ENCODE assay signal across 8 cellular contexts in the genomic region with DNA sequence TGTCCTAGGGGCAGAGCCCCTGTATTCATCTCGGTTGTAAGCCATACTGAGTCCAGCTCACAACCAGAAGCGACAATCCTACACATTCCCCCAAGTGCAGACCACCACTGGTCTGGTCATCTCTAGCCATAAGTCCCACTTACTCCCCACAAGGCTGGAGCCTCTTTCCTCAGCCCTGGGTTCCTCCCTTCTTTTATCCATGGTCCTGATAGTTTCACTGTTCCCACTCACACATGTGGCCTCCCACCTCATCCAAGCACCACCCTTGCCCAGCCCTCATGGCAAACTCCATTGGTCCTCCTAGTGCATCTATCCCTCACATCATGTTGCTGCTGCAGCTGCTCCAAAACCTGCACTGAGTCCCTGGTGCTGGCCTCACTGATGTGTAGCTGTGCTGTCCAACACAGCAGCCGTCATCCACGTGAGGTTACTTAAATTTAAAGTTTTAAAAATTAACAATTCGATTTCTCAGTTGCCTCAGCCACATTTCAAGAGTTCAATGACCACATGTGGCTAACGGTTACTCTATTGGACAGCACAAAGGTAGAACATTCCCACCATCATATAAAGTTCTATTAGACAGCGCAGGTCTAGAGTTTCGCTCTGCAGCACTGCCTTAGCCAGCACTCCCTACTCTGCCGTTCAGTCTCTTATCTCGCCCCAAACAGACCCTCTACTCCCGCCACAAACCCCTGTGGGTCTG. TPM values are rescaled to one million over a fixed set of nuclear protein-coding genes. Genes with fewer than 3 reads are reported as not detected.
A peak's percentile ranks its signal among the peaks of the same experiment; 100 is the strongest.
DNase-seq lines count a peak whose midpoint lies in the region; ATAC-seq and TF ChIP-seq lines count a peak whose summit lies in the region.
"Not testable (repeated sequence)": the region's sequence is repeated elsewhere in the genome, so short reads cannot be mapped to it uniquely, and the experiment has no call there.

No MANE protein-coding gene starts in this region.

- not testable (repeated sequence) for TF ChIP-seq CTCF in SU-DHL-6 (IDR thresholded peaks at IDR 0.05; ENCODE audit: insufficient read depth, low read length, poor library complexity, severe bottlenecking); astrocyte of the cerebellum (IDR thresholded peaks at IDR 0.05; ENCODE audit: low read depth, low read length, missing control alignments)

- H3K4me3 ChIP-seq in GM23248 (peak overlapping the region; percentile 81), HUES48 (ENCODE audit: low read depth, low read length) (peak overlapping the region; percentile 78), SU-DHL-6 (ENCODE audit: insufficient read depth, low read length, poor library complexity, severe bottlenecking) (peak overlapping the region; percentile 76), astrocyte of the cerebellum (ENCODE audit: low read depth, low read length) (peak overlapping the region; percentile 62), muscle layer of colon (ENCODE audit: low read depth in 1 of 2, low read length in 2 of 2) (peak overlapping the region; percentile 96 to 99)

- not testable (repeated sequence) for H3K27ac Mint-ChIP-seq in stimulated activated naive CD8-positive, alpha-beta T cell treated with anti-CD3 and anti-CD28 coated beads, Interleukin-15, amount 100 ng/mL, for 72 hours

- in situ Hi-C loops in GM23248 (cut with MboI); astrocyte of the cerebellum (cut with HindIII; ENCODE audit: low sequenced_read_pairs): not testable (repeated sequence)

- not testable (repeated sequence) for H3K36me3 ChIP-seq in GM23248 (ENCODE audit: low read depth); HUES48 (ENCODE audit: control insufficient read depth, insufficient read depth, low read length); SU-DHL-6 (ENCODE audit: low read length); muscle layer of colon (ENCODE audit: insufficient read depth, low read length)

- peak; percentile 3 for ATAC-seq in stimulated activated naive CD8-positive, alpha-beta T cell treated with anti-CD3 and anti-CD28 coated beads, Interleukin-15, amount 100 ng/mL, for 72 hours

- H2AFZ ChIP-seq in GM23248 (peak overlapping the region; percentile 89), SU-DHL-6 (ENCODE audit: low read depth, low read length, severe bottlenecking) (peak overlapping the region; percentile 92)

- not testable (repeated sequence) for H3F3A ChIP-seq in GM23248 (ENCODE audit: insufficient read depth); SU-DHL-6 (ENCODE audit: insufficient read depth)

- DNase-seq in DMS53 treated with DMSO at 0.1 percent for 48 hours (lab: John Stamatoyannopoulos, UW; ENCODE audit: unreplicated experiment) (peak; percentile 40), GM23248 (peak; percentile 63), head of caudate nucleus (peak in 35 of 42 donors; percentile 2 to 61 (median 25))
- not testable (repeated sequence) for DNase-seq in astrocyte of the cerebellum (ENCODE audit: low read depth)
- DNase-seq in stimulated activated naive CD8-positive, alpha-beta T cell treated with anti-CD3 and anti-CD28 coated beads, Interleukin-15, amount 100 ng/mL, for 72 hours: peak in 1 of 2 donors; percentile 18

- not testable (repeated sequence) for H3K27me3 ChIP-seq in GM23248 (replicated peaks; ENCODE audit: insufficient read depth); SU-DHL-6 (ENCODE audit: low read length); muscle layer of colon (ENCODE audit: control insufficient read depth in 1 of 2, insufficient read depth in 2 of 2, low read length in 2 of 2)
- H3K27me3 ChIP-seq in HUES48 (ENCODE audit: control insufficient read depth, insufficient read depth, low read length): peaks cover 26% of the 10 kb centered on the region

- H3K4me2 ChIP-seq in GM23248 (ENCODE audit: unreplicated experiment): peak overlapping the region; percentile 84
- H3K4me2 ChIP-seq in SU-DHL-6 (ENCODE audit: low read depth, low read length, poor library complexity, severe bottlenecking): peak overlapping the region; percentile 65

- H3K27me3 Mint-ChIP-seq in stimulated activated naive CD8-positive, alpha-beta T cell treated with anti-CD3 and anti-CD28 coated beads, Interleukin-15, amount 100 ng/mL, for 72 hours: not testable (repeated sequence)

- not testable (repeated sequence) for H3K9me2 ChIP-seq in GM23248 (ENCODE audit: insufficient read depth); SU-DHL-6 (replicated peaks; ENCODE audit: insufficient read depth, low read length)

- H3K9ac ChIP-seq in GM23248 (peak overlapping the region; percentile 85), HUES48 (ENCODE audit: low read depth, low read length) (peak overlapping the region; percentile 63; the same call in 1 of the 2 replicates), SU-DHL-6 (ENCODE audit: low read length) (peak overlapping the region; percentile 77), muscle layer of colon (ENCODE audit: low read length) (peak overlapping the region; percentile 97)

- H3K79me2 ChIP-seq in GM23248 (ENCODE audit: insufficient read depth): peaks cover 54% of the 10 kb centered on the region
- H3K79me2 ChIP-seq in SU-DHL-6 (ENCODE audit: insufficient read depth, low read length): peaks cover 39% of the 10 kb centered on the region

- H3K4me1 Mint-ChIP-seq in stimulated activated naive CD8-positive, alpha-beta T cell treated with anti-CD3 and anti-CD28 coated beads, Interleukin-15, amount 100 ng/mL, for 72 hours: not testable (repeated sequence)

- H3K9me3 Mint-ChIP-seq in stimulated activated naive CD8-positive, alpha-beta T cell treated with anti-CD3 and anti-CD28 coated beads, Interleukin-15, amount 100 ng/mL, for 72 hours: not testable (repeated sequence)

- H3K27ac ChIP-seq in GM23248; HUES48 (ENCODE audit: low read depth, low read length); SU-DHL-6 (ENCODE audit: low read depth, low read length): not testable (repeated sequence)
- H3K27ac ChIP-seq in muscle layer of colon (ENCODE audit: low read depth, low read length): peak overlapping the region; percentile 89

- not testable (repeated sequence) for H4K20me1 ChIP-seq in GM23248 (ENCODE audit: insufficient read depth); SU-DHL-6 (ENCODE audit: low read depth, low read length)

- not testable (repeated sequence) for H3K4me1 ChIP-seq in GM23248 (ENCODE audit: insufficient read depth); HUES48 (ENCODE audit: control insufficient read depth, insufficient read depth, low read length)
- H3K4me1 ChIP-seq in muscle layer of colon (ENCODE audit: insufficient read depth, low read length): peaks cover 30% of the 10 kb centered on the region

- not testable (repeated sequence) for H3K9me3 ChIP-seq in GM23248 (ENCODE audit: low read depth); HUES48 (ENCODE audit: control insufficient read depth, insufficient read depth, low read length); SU-DHL-6 (ENCODE audit: insufficient read depth, low read length); muscle layer of colon (ENCODE audit: low read length)

- intact Hi-C loops in head of caudate nucleus (cut with DNase I): loop anchor here (10.0 kb wide), 1 partner anchor 271 kb away; no protein-coding TSS in a partner anchor

- WGBS in GM23248 (ENCODE audit: low coverage in 1 of 2, low lambda C conversion rate in 2 of 2, missing lambda C conversion rate in 2 of 2), 2 experiments: 21 to 22% methylated on average over 11 of the region's 11 CpGs

- not testable (repeated sequence) for H3K4me3 Mint-ChIP-seq in stimulated activated naive CD8-positive, alpha-beta T cell treated with anti-CD3 and anti-CD28 coated beads, Interleukin-15, amount 100 ng/mL, for 72 hours

RNA-seq across cellular contexts. Expression of gene RNU1-3, which starts 23.1 kb away (rescaled TPM):
- total RNA-seq in GM23248 (2014; rRNA removed; shearing (Covaris generic)): under 0.01 TPM in 1 of 2 replicates, not detected in the other
- not detected in 2 replicates for polyA plus RNA-seq in GM23248 (2016; fragmentation: Nextera tagmentation; extraction: Ambion mirVana)

RNA-seq across cellular contexts. Expression of gene NBPF1, which starts 30.3 kb away (rescaled TPM):
- total RNA-seq in GM23248 (2014; rRNA removed; shearing (Covaris generic)): 18.6 and 41.0 TPM in 2 replicates
- 21.2 and 22.5 TPM in 2 replicates for polyA plus RNA-seq in GM23248 (2016; fragmentation: Nextera tagmentation; extraction: Ambion mirVana)
